In the genomic region with DNA sequence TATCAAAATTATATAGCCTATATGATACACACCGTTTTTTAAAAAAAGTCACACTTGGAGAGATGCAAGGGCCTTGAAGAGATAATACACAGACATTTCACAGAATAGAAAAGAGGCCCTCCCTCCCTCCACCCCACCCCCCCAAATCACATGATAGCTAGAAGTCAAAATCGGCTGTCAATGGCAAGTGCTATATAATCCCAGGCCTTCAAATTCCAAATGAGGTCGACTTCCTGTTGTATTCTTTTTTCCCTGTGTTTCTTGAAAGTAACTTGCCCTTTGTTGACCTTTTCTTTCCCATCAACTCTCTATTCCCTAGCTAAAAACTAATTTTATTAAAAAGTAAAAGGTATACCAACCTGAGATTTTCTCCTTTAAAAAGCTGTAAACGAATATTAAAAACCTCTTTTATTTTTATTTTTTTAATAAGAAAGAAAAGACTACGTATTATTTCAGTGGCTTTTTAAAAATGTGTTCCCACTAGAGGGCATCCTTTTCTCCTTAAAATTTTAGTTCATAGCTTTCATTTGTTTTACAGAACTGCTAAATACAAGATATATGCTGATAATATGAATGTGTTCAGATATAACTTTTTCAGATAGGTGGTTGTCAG, we compare ENCODE assay signal across 9 cellular contexts. TPM values are rescaled to one million over a fixed set of nuclear protein-coding genes. Genes with fewer than 3 reads are reported as not detected.
DNase-seq lines count a peak whose midpoint lies in the region; ATAC-seq and TF ChIP-seq lines count a peak whose summit lies in the region.
"Had no signal": no experiment of that assay in that cellular context is flagged by ENCODE, and none has a peak within 500 bp of the region (broad histone marks: within the 10 kb centered on the region; RNA-seq: fewer than 3 reads in every experiment).

No MANE protein-coding gene starts in this region.

- H3K4me1 ChIP-seq in mesendoderm (ENCODE audit: control insufficient read depth, low read depth, low read length) (no peaks in the 10 kb centered on the region), prostate gland (replicated peaks) (no peaks in the 10 kb centered on the region)

- H3K79me1 ChIP-seq in mesendoderm (ENCODE audit: low read length) = peaks cover 9% of the 10 kb centered on the region

- no peak overlapping the region for H3K23ac ChIP-seq in mesendoderm (ENCODE audit: low read length)

- no peak for TF ChIP-seq POLR2A in prostate gland (IDR thresholded peaks at IDR 0.05)

- WGBS in mesendoderm (ENCODE audit: extremely low coverage, insufficient coverage, low lambda C conversion rate) = no CpG with 5 or more reads among the region's 5 CpGs
- WGBS in prostate gland = 19% methylated on average over 5 of the region's 5 CpGs

- TF ChIP-seq CTCF in prostate gland (IDR thresholded peaks at IDR 0.05) = peak in 2 of 4 experiments; percentile 9 to 14

- peaks cover 53% of the 10 kb centered on the region for H3K79me2 ChIP-seq in mesendoderm (ENCODE audit: control insufficient read depth, insufficient read depth, low read length)

- H4K8ac ChIP-seq in mesendoderm (ENCODE audit: low read depth, low read length) = no peak overlapping the region

- H4K5ac ChIP-seq in mesendoderm (ENCODE audit: low read length) = no peak overlapping the region

- no peak overlapping the region for H3K27ac ChIP-seq in mesendoderm (ENCODE audit: low read depth, low read length)
- H3K27ac ChIP-seq in prostate gland = no peak overlapping the region

- H3K56ac ChIP-seq in mesendoderm (ENCODE audit: low read length) = no peak overlapping the region

- no peak overlapping the region for H3K4ac ChIP-seq in mesendoderm (ENCODE audit: low read depth, low read length)

- no peak overlapping the region for H2BK120ac ChIP-seq in mesendoderm (ENCODE audit: low read depth, low read length)

- H2AK5ac ChIP-seq in mesendoderm (ENCODE audit: low read length) = no peak overlapping the region

- H3K4me3 ChIP-seq in mesendoderm (ENCODE audit: low read length) (no peak overlapping the region), prostate gland (no peak overlapping the region)

- intact Hi-C loops in prostate gland (cut with DNase I) = no loop called here

- DNase-seq in COLO829 (ENCODE audit: low spot score) (peak; percentile 31), KBM-7 (peak; percentile 47), amniotic epithelial cell (ENCODE audit: low read depth) (peak; percentile 26), mesendoderm (peak; percentile 82), prostate gland (ENCODE audit: low spot score) (no peak), amygdala (lab: John Stamatoyannopoulos, UW) (no peak), 8988T (no peak)
- DNase-seq: stimulated activated naive CD8-positive, alpha-beta T cell treated with anti-CD3 and anti-CD28 coated beads, Interleukin-15, Interleukin-2, amounts not matched to agents 100 U/mL and 50 U/mL, for 24 hours had no signal

- H3K9me3 ChIP-seq in prostate gland = no peaks in the 10 kb centered on the region

- H3K18ac ChIP-seq in mesendoderm (ENCODE audit: low read length) = no peak overlapping the region

- H3K9ac ChIP-seq in mesendoderm (ENCODE audit: low read length) = no peak overlapping the region

- no peak overlapping the region for H3K4me2 ChIP-seq in mesendoderm (ENCODE audit: low read length)

- H2BK5ac ChIP-seq in mesendoderm (ENCODE audit: low read length) = no peak overlapping the region

- H3K36me3 ChIP-seq in mesendoderm (ENCODE audit: control insufficient read depth, insufficient read depth, low read length) (no peaks in the 10 kb centered on the region), prostate gland (no peaks in the 10 kb centered on the region)

- H2BK15ac ChIP-seq in mesendoderm (replicated peaks; ENCODE audit: low read depth) = no peak overlapping the region

- H3K27me3 ChIP-seq in mesendoderm (ENCODE audit: insufficient read depth, low read length, poor library complexity) (no peaks in the 10 kb centered on the region), prostate gland (replicated peaks; ENCODE audit: insufficient read depth) (no peaks in the 10 kb centered on the region)

- no peak for ATAC-seq in HG02870 (IDR thresholded peaks at IDR 0.05; ENCODE audit: unreplicated experiment)
- ATAC-seq: stimulated activated naive CD8-positive, alpha-beta T cell treated with anti-CD3 and anti-CD28 coated beads, Interleukin-15, Interleukin-2, amounts not matched to agents 100 U/mL and 50 U/mL, for 24 hours had no signal

- in situ Hi-C loops in KBM-7 (cut with MboI; ENCODE audit: low pct_unique_long_range_greater_than_20kb, low sequenced_read_pairs) = no loop called here

RNA-seq across cellular contexts. Expression of a gene that starts 46.6 kb away (rescaled TPM):
- 63.4 TPM for polyA plus RNA-seq in mesendoderm (2013, experiment 1 of 2)
- 66.6 TPM for polyA plus RNA-seq in mesendoderm (2013, experiment 2 of 2)
- total RNA-seq in prostate gland = 10 to 100 TPM; 20.5 to 33.1 TPM

Comparison
In these comparisons a context has a peak if more than half of its experiments do, and no peak if none do; other contexts are left out.
1. DNase-seq: peak in COLO829 (single experiment), KBM-7 (single experiment), amniotic epithelial cell (single experiment) and mesendoderm (single experiment); none in prostate gland (single experiment), amygdala (0 of 56) and 8988T (single experiment).